Comparison of ENCODE assay signal across 24 cellular contexts in genomic region chr4:165190591-165191212, GRCh38. TPM values are rescaled to one million over a fixed set of nuclear protein-coding genes. Genes with fewer than 3 reads are reported as not detected.
A peak's percentile ranks its signal among the peaks of the same experiment; 100 is the strongest.
DNase-seq lines count a peak whose midpoint lies in the region; ATAC-seq and TF ChIP-seq lines count a peak whose summit lies in the region.
"Had no signal": no experiment of that assay in that cellular context is flagged by ENCODE, and none has a peak within 500 bp of the region (broad histone marks: within the 10 kb centered on the region; RNA-seq: fewer than 3 reads in every experiment).

No MANE protein-coding gene starts in this region.

- no peaks in the 10 kb centered on the region for H4K20me1 ChIP-seq in GM23338 (replicated peaks; ENCODE audit: insufficient read depth)

- CTCF ChIA-PET in activated CD4-positive, alpha-beta T cell treated with anti-CD3 and anti-CD28 coated beads, Interleukin-2, amount 10 ng/mL, durations not matched to agents 7 days and 5 days (lab: Charles Lee), result no interaction called here

- peaks cover 24% of the 10 kb centered on the region for H3K4me1 Mint-ChIP-seq in activated CD4-positive, alpha-beta T cell treated with anti-CD3 and anti-CD28 coated beads, Interleukin-2, amount 10 ng/mL, durations not matched to agents 7 days and 5 days
- peaks cover 10% of the 10 kb centered on the region; the same call in 2 of the 3 replicates for H3K4me1 Mint-ChIP-seq in GM23338
- H3K4me1 Mint-ChIP-seq: activated B cell treated with CpG ODN at 0.5 μM for 24 hours, neural progenitor cell had no signal

- peak overlapping the region; percentile 3 for H3K27ac Mint-ChIP-seq in activated CD4-positive, alpha-beta T cell treated with anti-CD3 and anti-CD28 coated beads, Interleukin-2, amount 10 ng/mL, durations not matched to agents 7 days and 5 days
- H3K27ac Mint-ChIP-seq in GM23338, result no peak overlapping the region
- H3K27ac Mint-ChIP-seq in activated naive CD4-positive, alpha-beta T cell treated with anti-CD3 and anti-CD28 coated beads, Interleukin-2, amount 50 U/mL, for 72 hours, result peak overlapping the region; percentile 68 to 92
- H3K27ac Mint-ChIP-seq: activated B cell treated with CpG ODN at 0.5 μM for 24 hours, HFFc6, neural progenitor cell had no signal

- no peaks in the 10 kb centered on the region for H3K9me3 ChIP-seq in right lobe of liver
- H3K9me3 ChIP-seq: prostate gland, SJSA1, uterus had no signal

- H3K36me3 Mint-ChIP-seq in activated CD4-positive, alpha-beta T cell treated with anti-CD3 and anti-CD28 coated beads, Interleukin-2, amount 10 ng/mL, durations not matched to agents 7 days and 5 days (ENCODE audit: low read depth), result no peaks in the 10 kb centered on the region
- no peaks in the 10 kb centered on the region for H3K36me3 Mint-ChIP-seq in GM23338 (ENCODE audit: low read depth)
- peaks cover 8 to 14% of the 10 kb centered on the region in 2 donors for H3K36me3 Mint-ChIP-seq in activated naive CD4-positive, alpha-beta T cell treated with anti-CD3 and anti-CD28 coated beads, Interleukin-2, amount 50 U/mL, for 72 hours
- H3K36me3 Mint-ChIP-seq: neural progenitor cell had no signal

- H3K9me3 Mint-ChIP-seq in activated CD4-positive, alpha-beta T cell treated with anti-CD3 and anti-CD28 coated beads, Interleukin-2, amount 10 ng/mL, durations not matched to agents 7 days and 5 days, result peaks cover 7% of the 10 kb centered on the region
- H3K9me3 Mint-ChIP-seq in GM23338, result no peaks in the 10 kb centered on the region; the same call in 2 of the 3 replicates
- peaks cover 6 to 16% of the 10 kb centered on the region in 2 donors for H3K9me3 Mint-ChIP-seq in activated naive CD4-positive, alpha-beta T cell treated with anti-CD3 and anti-CD28 coated beads, Interleukin-2, amount 50 U/mL, for 72 hours
- H3K9me3 Mint-ChIP-seq: activated B cell treated with CpG ODN at 0.5 μM for 24 hours, HFFc6, neural progenitor cell had no signal

- H2AFZ ChIP-seq in GM23338, result peak overlapping the region; percentile 59; the same call in 1 of the 2 replicates
- H2AFZ ChIP-seq: hepatocyte had no signal

- TF ChIP-seq POLR2A in right lobe of liver (IDR thresholded peaks at IDR 0.05), result no peak

- H3K4me2 ChIP-seq in GM23338, result no peak overlapping the region
- H3K4me2 ChIP-seq: hepatocyte, neural progenitor cell had no signal

- no peaks in the 10 kb centered on the region for H3F3A ChIP-seq in GM23338 (replicated peaks; ENCODE audit: low read depth)

- TF ChIP-seq CTCF in GM23338 (conservative IDR thresholded peaks at IDR 0.05; ENCODE audit: low read depth in 2 of 2), result no peak
- no peak for TF ChIP-seq CTCF in right lobe of liver (IDR thresholded peaks at IDR 0.05)

- no peak overlapping the region for H3K4me3 Mint-ChIP-seq in activated CD4-positive, alpha-beta T cell treated with anti-CD3 and anti-CD28 coated beads, Interleukin-2, amount 10 ng/mL, durations not matched to agents 7 days and 5 days
- no peak overlapping the region for H3K4me3 Mint-ChIP-seq in GM23338
- H3K4me3 Mint-ChIP-seq: activated B cell treated with CpG ODN at 0.5 μM for 24 hours, HFFc6, neural progenitor cell had no signal

- no peaks in the 10 kb centered on the region for H3K27me3 ChIP-seq in GM23338 (ENCODE audit: insufficient read depth)
- H3K27me3 ChIP-seq in right lobe of liver, result no peaks in the 10 kb centered on the region
- H3K27me3 ChIP-seq: hepatocyte, neural progenitor cell, SJSA1, uterus had no signal

- H3K36me3 ChIP-seq in GM23338 (ENCODE audit: insufficient read depth) (no peaks in the 10 kb centered on the region), right lobe of liver (no peaks in the 10 kb centered on the region)
- H3K36me3 ChIP-seq: neural progenitor cell, prostate gland, SJSA1, uterus had no signal

- POLR2A ChIA-PET in activated CD4-positive, alpha-beta T cell treated with anti-CD3 and anti-CD28 coated beads, Interleukin-2, amount 10 ng/mL, durations not matched to agents 7 days and 5 days (lab: Charles Lee), result no interaction called here

- peaks cover 9% of the 10 kb centered on the region; the same call in 1 of the 2 replicates for H3K4me1 ChIP-seq in GM23338 (ENCODE audit: insufficient read depth)
- H3K4me1 ChIP-seq in right lobe of liver, result peaks cover 0 to 56% (median 16%) of the 10 kb centered on the region in 4 donors
- H3K4me1 ChIP-seq: neural progenitor cell, prostate gland, SJSA1, uterus had no signal

- DNase-seq in activated CD4-positive, alpha-beta T cell treated with anti-CD3 and anti-CD28 coated beads, Interleukin-2, amount 10 ng/mL, durations not matched to agents 7 days and 5 days, result no peak
- DNase-seq in activated CD4-positive, alpha-beta T cell treated with anti-CD3 and anti-CD28 coated beads, Interleukin-2, amount 50 U/mL, for 4 hours, result no peak
- DNase-seq in GM23338 (ENCODE audit: low spot score) (no peak), right lobe of liver (no peak)
- peak in 1 of 2 donors; percentile 39 for DNase-seq in activated naive CD4-positive, alpha-beta T cell treated with anti-CD3 and anti-CD28 coated beads, Interleukin-2, amount 50 U/mL, for 72 hours (ENCODE audit: low spot score in 2 of 2)
- no peak for DNase-seq in effector CD8-positive, alpha-beta T cell (lab: John Stamatoyannopoulos, UW)
- DNase-seq: activated B cell treated with CpG ODN at 0.5 μM for 24 hours; C1 segment of cervical spinal cord; central memory CD4-positive, alpha-beta T cell; foreskin melanocyte; HFFc6; left ventricle myocardium superior; NCI-H1417; NCI-H510A; stimulated activated CD4-positive, alpha-beta T cell treated with anti-CD3 and anti-CD28 coated beads, Interleukin-2, amount 100 ng/mL, for 48 hours; uterus had no signal

- no peak overlapping the region for H3K4me3 ChIP-seq in GM23338
- no peak overlapping the region for H3K4me3 ChIP-seq in right lobe of liver
- H3K4me3 ChIP-seq: hepatocyte, neural progenitor cell, prostate gland, SJSA1, uterus had no signal

- H3K79me2 ChIP-seq in GM23338 (replicated peaks; ENCODE audit: insufficient read depth), result no peaks in the 10 kb centered on the region
- H3K79me2 ChIP-seq: hepatocyte had no signal

- ATAC-seq in GM23338 (no peak), right lobe of liver (peak; percentile 31 to 57 (median 39)), GM19023 (IDR thresholded peaks at IDR 0.05; ENCODE audit: unreplicated experiment) (no peak), HG03045 (IDR thresholded peaks at IDR 0.05; ENCODE audit: unreplicated experiment) (no peak)
- peak; percentile 91 to 92 for ATAC-seq in activated naive CD4-positive, alpha-beta T cell treated with anti-CD3 and anti-CD28 coated beads, Interleukin-2, amount 50 U/mL, for 72 hours
- ATAC-seq: left ventricle myocardium superior had no signal

- H3K27ac ChIP-seq in GM23338 (ENCODE audit: low read depth) (no peak overlapping the region), right lobe of liver (peak overlapping the region in 2 of 3 donors; percentile 8 to 61)
- H3K27ac ChIP-seq: epithelial cell of prostate, hepatocyte, HL-60, neural progenitor cell, prostate gland, SJSA1, uterus had no signal

- intact Hi-C loops in right lobe of liver (cut with DNase I), result no loop called here

- H3K27me3 Mint-ChIP-seq in activated CD4-positive, alpha-beta T cell treated with anti-CD3 and anti-CD28 coated beads, Interleukin-2, amount 10 ng/mL, durations not matched to agents 7 days and 5 days, result no peaks in the 10 kb centered on the region
- no peaks in the 10 kb centered on the region for H3K27me3 Mint-ChIP-seq in GM23338 (ENCODE audit: insufficient read depth, low read depth, poor library complexity)
- H3K27me3 Mint-ChIP-seq: activated B cell treated with CpG ODN at 0.5 μM for 24 hours had no signal

- H3K9me2 ChIP-seq in GM23338 (ENCODE audit: insufficient read depth), result peaks cover 8% of the 10 kb centered on the region; the same call in 1 of the 2 replicates

TF ChIP-seq in GM23338, 12 proteins besides CTCF, POLR2A, EP300 and RAD21 (continues in another document):
- no peak for TF ChIP-seq ZNF331 (CRISPR knock-in tag; IDR thresholded peaks at IDR 0.05; ENCODE audit: low read depth)
- no peak for TF ChIP-seq CREB1 (CRISPR knock-in tag; IDR thresholded peaks at IDR 0.05; ENCODE audit: low read depth)
- no peak for TF ChIP-seq REST (IDR thresholded peaks at IDR 0.05; ENCODE audit: unreplicated experiment)
- no peak for TF ChIP-seq JUNB (IDR thresholded peaks at IDR 0.05; ENCODE audit: unreplicated experiment)
- TF ChIP-seq EZH2phosphoT487 (IDR thresholded peaks at IDR 0.05; ENCODE audit: unreplicated experiment), result no peak
- no peak for TF ChIP-seq EZH2 (IDR thresholded peaks at IDR 0.05; ENCODE audit: low read depth, unreplicated experiment)
- no peak for TF ChIP-seq POLR2AphosphoS5 (IDR thresholded peaks at IDR 0.05; ENCODE audit: low read depth)
- TF ChIP-seq NANOG (IDR thresholded peaks at IDR 0.05; ENCODE audit: borderline replicate concordance), result no peak

RNA-seq across cellular contexts. Expression of gene KLHL2, which starts 16.7 kb away (rescaled TPM):
- total RNA-seq in activated CD4-positive, alpha-beta T cell treated with anti-CD3 and anti-CD28 coated beads, Interleukin-2, amount 10 ng/mL, durations not matched to agents 7 days and 5 days, result 10 to 100 TPM; 27.3 to 30.1 TPM
- total RNA-seq in GM23338 (2014; rRNA removed; shearing (Covaris generic)), result 12.4 and 14.8 TPM in 2 replicates
- polyA plus RNA-seq in GM23338 (2016; fragmentation: Nextera tagmentation; extraction: Ambion mirVana), result 5.0 and 7.1 TPM in 2 replicates
- 10 to 100 TPM; 32.1 to 35.1 TPM for total RNA-seq in activated naive CD4-positive, alpha-beta T cell treated with anti-CD3 and anti-CD28 coated beads, Interleukin-2, amount 50 U/mL, for 72 hours
- total RNA-seq in right lobe of liver, result 10 to 100 TPM; 15.6 to 25.3 (median 20.3) TPM

Comparison
In these comparisons a context has a peak if more than half of its experiments do, and no peak if none do; other contexts are left out.
1. ATAC-seq: peak in activated naive CD4-positive, alpha-beta T cell treated with anti-CD3 and anti-CD28 coated beads, Interleukin-2, amount 50 U/mL, for 72 hours (2 of 2) and right lobe of liver (4 of 4); none in GM23338 (single experiment), GM19023 (single experiment) and HG03045 (single experiment).